8 cellular contexts compared by ENCODE assay signal in the genomic region with DNA sequence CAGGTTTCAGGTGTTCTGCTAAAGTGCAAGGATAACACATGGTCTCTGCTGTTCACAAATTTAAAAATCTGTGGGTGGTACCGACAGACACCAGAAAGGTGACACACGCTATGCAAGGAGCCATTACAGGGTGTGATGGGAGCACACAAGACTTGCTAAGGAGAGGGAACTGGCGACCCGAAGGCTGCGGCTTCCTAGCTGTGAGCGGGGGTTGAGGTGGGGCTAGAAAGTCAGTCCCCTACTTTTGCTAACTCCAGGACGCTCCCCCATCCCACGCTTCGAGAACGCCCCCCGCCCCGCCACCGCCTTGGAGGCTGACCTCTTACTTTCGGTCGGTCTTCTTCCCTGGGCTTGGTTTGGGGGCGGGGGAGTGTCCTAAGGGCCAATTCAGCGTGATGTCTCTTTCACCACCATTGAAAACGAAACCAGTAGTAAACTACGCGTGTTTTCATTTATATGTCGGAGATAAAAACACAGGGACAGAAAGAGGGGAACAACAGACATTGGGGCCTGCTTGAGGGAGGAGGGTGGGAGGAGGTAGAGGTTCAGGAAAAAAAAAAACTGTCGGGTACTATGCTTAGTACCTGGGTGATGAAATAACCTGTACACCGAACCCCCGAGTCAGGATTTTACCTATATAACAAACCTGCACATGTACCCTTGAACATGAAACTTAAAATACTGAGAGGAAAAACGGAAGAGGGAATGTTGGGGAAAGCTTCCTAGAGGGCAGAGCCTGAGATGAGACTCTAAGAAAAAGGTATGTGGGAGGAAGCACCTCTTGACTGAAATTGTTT. TPM values are rescaled to one million over a fixed set of nuclear protein-coding genes. Genes with fewer than 3 reads are reported as not detected.
DNase-seq lines count a peak whose midpoint lies in the region; TF ChIP-seq lines count a peak whose summit lies in the region.

No MANE protein-coding gene starts in this region.

- no peak overlapping the region for H3K27ac Mint-ChIP-seq in CD14-positive monocyte

- H3K4me1 Mint-ChIP-seq in CD14-positive monocyte: peaks cover 32% of the 10 kb centered on the region

- POLR2A ChIA-PET in HEK293T (lab: Yijun Ruan, JAX): interaction anchor here (1.0 to 6.6 kb wide), 6 partner anchors 8 to 197 kb away, joined by 3 to 58 read pairs (median 6); partner anchors contain the start of genes FLAD1, LENEP and PBXIP1

- TF ChIP-seq EP300 in suprapubic skin (IDR thresholded peaks at IDR 0.05): no peak

- H3K4me1 ChIP-seq in mucosa of stomach (ENCODE audit: control insufficient read depth, insufficient read depth, low read length): peaks cover 33% of the 10 kb centered on the region
- peaks cover 57% of the 10 kb centered on the region for H3K4me1 ChIP-seq in suprapubic skin

- peak overlapping the region; percentile 89 for H3K4me3 ChIP-seq in WI38 (ENCODE audit: low read depth, low read length)
- H3K4me3 ChIP-seq in mucosa of stomach (ENCODE audit: low read length): peak overlapping the region; percentile 70
- H3K4me3 ChIP-seq in suprapubic skin: peak overlapping the region; percentile 73

- H3K27me3 Mint-ChIP-seq in CD14-positive monocyte (ENCODE audit: low read depth in 3 of 3): peaks cover 0 to 3% (median 0%) of the 10 kb centered on the region in 3 donors

- H3K36me3 Mint-ChIP-seq in CD14-positive monocyte: peaks cover 10 to 25% of the 10 kb centered on the region in 2 donors

- no peak overlapping the region for H3K4me3 Mint-ChIP-seq in CD14-positive monocyte

- intact Hi-C loops in CD14-positive monocyte (cut with micrococcal nuclease): no loop called here

- TF ChIP-seq CTCF in CD14-positive monocyte (IDR thresholded peaks at IDR 0.05) (no peak), WI38 (IDR thresholded peaks at IDR 0.05; ENCODE audit: low read depth, low read length) (no peak), suprapubic skin (IDR thresholded peaks at IDR 0.05) (no peak)

- no peaks in the 10 kb centered on the region for H3K36me3 ChIP-seq in mucosa of stomach (ENCODE audit: control insufficient read depth, insufficient read depth, low read length)
- H3K36me3 ChIP-seq in suprapubic skin: no peaks in the 10 kb centered on the region

- no peaks in the 10 kb centered on the region for H3K27me3 ChIP-seq in mucosa of stomach (ENCODE audit: control insufficient read depth, insufficient read depth, low read length)
- no peaks in the 10 kb centered on the region for H3K27me3 ChIP-seq in suprapubic skin

- under 1% methylated on average over 25 of the region's 25 CpGs for WGBS in suprapubic skin

- H3K9me3 ChIP-seq in mucosa of stomach (ENCODE audit: control insufficient read depth, low read length) (no peaks in the 10 kb centered on the region), suprapubic skin (no peaks in the 10 kb centered on the region)

- peak overlapping the region; percentile 88 for H3K9ac ChIP-seq in mucosa of stomach (ENCODE audit: low read length)

- no peak for TF ChIP-seq POLR2A in suprapubic skin (IDR thresholded peaks at IDR 0.05)

- H3K27ac ChIP-seq in suprapubic skin: peak overlapping the region; percentile 97

- no peaks in the 10 kb centered on the region for H3K9me3 Mint-ChIP-seq in CD14-positive monocyte

- CTCF ChIA-PET in HEK293T (lab: Yijun Ruan, JAX): interaction anchor here (1.0 to 2.0 kb wide), 2 partner anchors 23 to 109 kb away, joined by 5 to 6 read pairs; no protein-coding TSS in a partner anchor

- DNase-seq in CD14-positive monocyte (ENCODE audit: low spot score) (peak; percentile 60), HT-29 (ENCODE audit: low spot score) (peak; percentile 34), suprapubic skin (ENCODE audit: low spot score in 2 of 2) (peak; percentile 86 to 88), NCI-H2107 treated with DMSO at 0.1 percent for 48 hours (lab: John Stamatoyannopoulos, UW; ENCODE audit: unreplicated experiment) (no peak), HEK293T (ENCODE audit: extremely low spot score) (no peak)
- peak; percentile 32 for DNase-seq in effector CD4-positive, alpha-beta T cell

TF ChIP-seq in HEK293T, 16 proteins besides CTCF, POLR2A, EP300 and RAD21:
- TF ChIP-seq FOXK2 (IDR thresholded peaks at IDR 0.05) (no peak), ARNT (IDR thresholded peaks at IDR 0.05) (no peak), BHLHE40 (IDR thresholded peaks at IDR 0.05; ENCODE audit: borderline replicate concordance) (no peak), ZNF384 (IDR thresholded peaks at IDR 0.05) (no peak), SP1 (IDR thresholded peaks at IDR 0.05) (no peak), L3MBTL2 (conservative IDR thresholded peaks at IDR 0.05) (no peak), LEF1 (IDR thresholded peaks at IDR 0.05; ENCODE audit: borderline replicate concordance) (no peak), FOXA1 (IDR thresholded peaks at IDR 0.05) (no peak), PKNOX1 (IDR thresholded peaks at IDR 0.05) (no peak), HDGF (IDR thresholded peaks at IDR 0.05; ENCODE audit: borderline replicate concordance) (no peak)

RNA-seq across cellular contexts. Expression of gene CKS1B, which starts 1.1 kb away (rescaled TPM):
- polyA plus RNA-seq in CD14-positive monocyte: 10 to 100 TPM; 18.0 to 22.6 TPM
- 189 and 196 TPM in 2 replicates for total RNA-seq in HT-29 (2014; rRNA removed; shearing (Covaris generic))
- 10 to 100 TPM; 37.8 to 55.4 (median 49.7) TPM for total RNA-seq in suprapubic skin

RNA-seq across cellular contexts. Expression of gene SHC1, which starts 5.1 kb away (rescaled TPM):
- 10 to 100 TPM; 26.7 to 31.5 TPM for polyA plus RNA-seq in CD14-positive monocyte
- total RNA-seq in HT-29 (2014; rRNA removed; shearing (Covaris generic)): 112 and 120 TPM in 2 replicates
- total RNA-seq in suprapubic skin: 100 to 1,000 TPM in 1 of 4 donors, 10 to 100 TPM in 3; 54.5 to 102 (median 69.5) TPM

RNA-seq across cellular contexts. Expression of gene FLAD1, which starts 7.5 kb away (rescaled TPM):
- polyA plus RNA-seq in CD14-positive monocyte: 10 to 100 TPM; 31.5 to 35.1 TPM
- 83.1 and 85.5 TPM in 2 replicates for total RNA-seq in HT-29 (2014; rRNA removed; shearing (Covaris generic))
- 10 to 100 TPM; 42.0 to 59.7 (median 52.3) TPM for total RNA-seq in suprapubic skin

RNA-seq across cellular contexts. Expression of gene PYGO2, which starts 14.0 kb away (rescaled TPM):
- polyA plus RNA-seq in CD14-positive monocyte: 10 to 100 TPM in 1 of 2 donors, 1 to 10 TPM in 1; 8.2 to 12.0 TPM
- 36.3 and 43.4 TPM in 2 replicates for total RNA-seq in HT-29 (2014; rRNA removed; shearing (Covaris generic))
- total RNA-seq in suprapubic skin: 10 to 100 TPM; 34.2 to 46.7 (median 35.3) TPM

RNA-seq across cellular contexts. Expression of gene LENEP, which starts 17.8 kb away (rescaled TPM):
- not detected for polyA plus RNA-seq in CD14-positive monocyte
- total RNA-seq in HT-29 (2014; rRNA removed; shearing (Covaris generic)): 0.16 and 0.18 TPM in 2 replicates
- 1 to 10 TPM in 1 of 4 donors, not detected in 3; 3.0 TPM for total RNA-seq in suprapubic skin

Comparison
In these comparisons a context has a peak if more than half of its experiments do, and no peak if none do; other contexts are left out.
1. DNase-seq: peak in CD14-positive monocyte (single experiment), HT-29 (single experiment), effector CD4-positive, alpha-beta T cell (single experiment) and suprapubic skin (2 of 2); none in NCI-H2107 treated with DMSO at 0.1 percent for 48 hours (single experiment) and HEK293T (single experiment).
2. Peak in every context shown above with its lines, with median percentiles within 50 percentile points of each other: H3K4me3 ChIP-seq.